In the genomic region with DNA sequence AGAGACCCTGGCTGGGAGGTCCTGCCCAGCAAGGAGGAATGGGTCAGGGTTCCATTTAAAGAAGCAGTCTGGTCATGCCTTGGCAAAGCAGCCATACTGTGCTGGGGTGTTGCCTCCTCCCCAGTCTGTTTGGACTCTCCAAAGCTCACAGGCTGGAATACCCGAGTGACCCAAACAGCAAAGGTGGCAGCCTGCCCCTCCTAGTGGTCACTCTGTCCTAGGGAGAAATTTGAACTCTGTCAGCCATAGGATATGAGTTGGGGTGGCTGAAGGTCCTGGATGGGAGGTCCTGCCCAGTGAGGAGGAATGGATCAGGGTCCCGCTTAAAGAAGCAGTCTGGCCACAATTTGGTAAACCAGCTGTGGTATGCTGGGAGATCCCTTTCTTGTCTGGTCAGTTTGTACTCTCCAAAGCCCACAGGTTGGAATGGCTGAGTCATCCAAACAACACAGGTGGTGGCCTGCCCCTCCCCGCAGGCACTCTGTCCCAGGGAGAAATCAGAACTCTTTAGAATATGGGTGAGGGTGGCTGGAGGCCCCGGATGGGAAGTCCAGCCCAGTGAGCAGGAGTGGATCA, we compare ENCODE assay signal across 18 cellular contexts. TPM values are rescaled to one million over a fixed set of nuclear protein-coding genes. Genes with fewer than 3 reads are reported as not detected.
DNase-seq lines count a peak whose midpoint lies in the region; ATAC-seq and TF ChIP-seq lines count a peak whose summit lies in the region.
"Had no signal": no experiment of that assay in that cellular context is flagged by ENCODE, and none has a peak within 500 bp of the region (broad histone marks: within the 10 kb centered on the region; RNA-seq: fewer than 3 reads in every experiment).

No MANE protein-coding gene starts in this region.

- peak overlapping the region; percentile 54 for H3K4me3 ChIP-seq in PC-3 (ENCODE audit: low read length)
- H3K4me3 ChIP-seq in endodermal cell (ENCODE audit: low read length) = no peak overlapping the region
- H3K4me3 ChIP-seq: sigmoid colon, uterus had no signal

- no peaks in the 10 kb centered on the region for H3K79me2 ChIP-seq in PC-3 (ENCODE audit: low read length)

- H3K4me2 ChIP-seq in PC-3 (ENCODE audit: low read length) = peak overlapping the region; percentile 76

- H3K9ac ChIP-seq in PC-3 (ENCODE audit: low read length) (peak overlapping the region; percentile 51), endodermal cell (ENCODE audit: extremely low read depth, low read length, poor library complexity, severe bottlenecking) (no peak overlapping the region)

- no peaks in the 10 kb centered on the region for H3K9me2 ChIP-seq in PC-3 (replicated peaks; ENCODE audit: low read length)

- H3K36me3 ChIP-seq in PC-3 (ENCODE audit: low read depth, low read length) (no peaks in the 10 kb centered on the region), endodermal cell (ENCODE audit: control insufficient read depth, insufficient read depth, low read length) (no peaks in the 10 kb centered on the region)
- H3K36me3 ChIP-seq: sigmoid colon, uterus had no signal

- ATAC-seq in PC-3 (peak; percentile 93), omental fat pad (ENCODE audit: low FRiP score) (no peak)
- no peak for ATAC-seq in activated CD8-positive, alpha-beta T cell treated with anti-CD3 and anti-CD28 coated beads for 36 hours
- ATAC-seq: activated CD4-positive, alpha-beta T cell treated with anti-CD3 and anti-CD28 coated beads for 36 hours; Right ventricle myocardium inferior; stimulated activated memory B cell treated with anti-CD40 and anti-IgM and Interleukin-4, amounts not matched to agents 10 μg/mL and 1 μg/mL and 100 μg/mL, for 72 hours; T-helper 17 cell had no signal

- H3K27ac Mint-ChIP-seq in endodermal cell = peak overlapping the region; percentile 87
- no peak overlapping the region for H3K27ac Mint-ChIP-seq in activated CD8-positive, alpha-beta T cell treated with anti-CD3 and anti-CD28 coated beads for 36 hours
- H3K27ac Mint-ChIP-seq: activated CD4-positive, alpha-beta T cell treated with anti-CD3 and anti-CD28 coated beads for 36 hours; activated T-cell treated with anti-CD3 and anti-CD28 coated beads, Interleukin-2, amount 50 U/mL, for 24 hours; stimulated activated memory B cell treated with anti-CD40 and anti-IgM and Interleukin-4, amounts not matched to agents 10 μg/mL and 1 μg/mL and 100 μg/mL, for 72 hours; T-helper 17 cell had no signal

- H3K27ac ChIP-seq in PC-3 (ENCODE audit: low read length) (peak overlapping the region; percentile 94), endodermal cell (ENCODE audit: low read depth, low read length) (no peak overlapping the region)
- H3K27ac ChIP-seq: sigmoid colon, uterus had no signal

- H3K4me1 ChIP-seq in PC-3 (ENCODE audit: insufficient read depth, low read length) (peaks cover 34% of the 10 kb centered on the region), endodermal cell (ENCODE audit: control insufficient read depth, insufficient read depth, low read length) (peaks cover 10% of the 10 kb centered on the region)
- H3K4me1 ChIP-seq: sigmoid colon, uterus had no signal

- H3K27me3 ChIP-seq in PC-3 (ENCODE audit: low read length) (no peaks in the 10 kb centered on the region), endodermal cell (ENCODE audit: control insufficient read depth, insufficient read depth, low read length, poor library complexity, severe bottlenecking) (no peaks in the 10 kb centered on the region)
- H3K27me3 ChIP-seq: sigmoid colon, uterus had no signal

- H4K20me1 ChIP-seq in PC-3 (ENCODE audit: low read length) = no peaks in the 10 kb centered on the region

- H3K9me3 Mint-ChIP-seq in endodermal cell = peaks cover 16% of the 10 kb centered on the region
- no peaks in the 10 kb centered on the region for H3K9me3 Mint-ChIP-seq in activated CD8-positive, alpha-beta T cell treated with anti-CD3 and anti-CD28 coated beads for 36 hours

- DNase-seq in ELR (ENCODE audit: low read depth) = peak; percentile 29
- peak; percentile 92 for DNase-seq in PC-3
- peak; percentile 82 for DNase-seq in endodermal cell
- DNase-seq in myocyte (ENCODE audit: low read depth) = peak; percentile 67
- no peak for DNase-seq in omental fat pad (ENCODE audit: low spot score)
- DNase-seq in activated CD8-positive, alpha-beta T cell treated with anti-CD3 and anti-CD28 coated beads for 36 hours = no peak
- no peak for DNase-seq in NCI-H69 (lab: John Stamatoyannopoulos, UW)
- DNase-seq in iPS-NIHi11 (ENCODE audit: low spot score) = no peak
- DNase-seq: activated CD4-positive, alpha-beta T cell treated with anti-CD3 and anti-CD28 coated beads for 36 hours; activated T-cell treated with anti-CD3 and anti-CD28 coated beads, Interleukin-2, amount 50 U/mL, for 24 hours; NCI-H2081 treated with DMSO at 0.1 percent for 48 hours; sigmoid colon; T-helper 17 cell; uterus had no signal

- intact Hi-C loops in PC-3 (cut with micrococcal nuclease) = no loop called here
- intact Hi-C loops in activated CD8-positive, alpha-beta T cell treated with anti-CD3 and anti-CD28 coated beads for 36 hours (cut with micrococcal nuclease) = no loop called here

- H3K4me1 Mint-ChIP-seq in endodermal cell = peaks cover 14% of the 10 kb centered on the region
- H3K4me1 Mint-ChIP-seq in activated CD8-positive, alpha-beta T cell treated with anti-CD3 and anti-CD28 coated beads for 36 hours (ENCODE audit: low read depth) = no peaks in the 10 kb centered on the region
- H3K4me1 Mint-ChIP-seq: activated CD4-positive, alpha-beta T cell treated with anti-CD3 and anti-CD28 coated beads for 36 hours; neural crest cell; T-helper 17 cell had no signal

- H3K4me3 Mint-ChIP-seq in endodermal cell = no peak overlapping the region
- H3K4me3 Mint-ChIP-seq in activated CD8-positive, alpha-beta T cell treated with anti-CD3 and anti-CD28 coated beads for 36 hours = no peak overlapping the region
- H3K4me3 Mint-ChIP-seq: activated CD4-positive, alpha-beta T cell treated with anti-CD3 and anti-CD28 coated beads for 36 hours; activated T-cell treated with anti-CD3 and anti-CD28 coated beads, Interleukin-2, amount 50 U/mL, for 24 hours; neural crest cell; stimulated activated memory B cell treated with anti-CD40 and anti-IgM and Interleukin-4, amounts not matched to agents 10 μg/mL and 1 μg/mL and 100 μg/mL, for 72 hours; T-helper 17 cell had no signal

- no peaks in the 10 kb centered on the region for H3K36me3 Mint-ChIP-seq in endodermal cell (ENCODE audit: low read depth)
- H3K36me3 Mint-ChIP-seq in activated CD8-positive, alpha-beta T cell treated with anti-CD3 and anti-CD28 coated beads for 36 hours (ENCODE audit: low read depth) = no peaks in the 10 kb centered on the region
- H3K36me3 Mint-ChIP-seq: stimulated activated memory B cell treated with anti-CD40 and anti-IgM and Interleukin-4, amounts not matched to agents 10 μg/mL and 1 μg/mL and 100 μg/mL, for 72 hours had no signal

- H2AFZ ChIP-seq in PC-3 (ENCODE audit: low read length) = peak overlapping the region; percentile 60

- WGBS in endodermal cell (ENCODE audit: insufficient coverage in 1 of 2, insufficient read length in 1 of 2), 2 experiments = 82 to 87% methylated on average over 2 to 4 of the region's 4 CpGs

- no TSS peak for BruUV-seq in PC-3 (replicated peaks; lab: Mats Ljungman, UMichigan)

- H3K27me3 Mint-ChIP-seq in endodermal cell (ENCODE audit: insufficient read depth) = no peaks in the 10 kb centered on the region
- H3K27me3 Mint-ChIP-seq in activated CD8-positive, alpha-beta T cell treated with anti-CD3 and anti-CD28 coated beads for 36 hours = peaks cover 5% of the 10 kb centered on the region
- H3K27me3 Mint-ChIP-seq: activated T-cell treated with anti-CD3 and anti-CD28 coated beads, Interleukin-2, amount 50 U/mL, for 24 hours; stimulated activated memory B cell treated with anti-CD40 and anti-IgM and Interleukin-4, amounts not matched to agents 10 μg/mL and 1 μg/mL and 100 μg/mL, for 72 hours; T-helper 17 cell had no signal

- no peaks in the 10 kb centered on the region for H3F3A ChIP-seq in PC-3 (ENCODE audit: low read length, unreplicated experiment)

- CTCF ChIA-PET in PC-3 (lab: Charles Lee) = no interaction called here
- CTCF ChIA-PET in activated CD8-positive, alpha-beta T cell treated with anti-CD3 and anti-CD28 coated beads for 36 hours (lab: Charles Lee) = no interaction called here

- H3K9me3 ChIP-seq in PC-3 (ENCODE audit: low read length) (no peaks in the 10 kb centered on the region), endodermal cell (ENCODE audit: control insufficient read depth, low read length) (no peaks in the 10 kb centered on the region)
- H3K9me3 ChIP-seq: uterus had no signal

- TF ChIP-seq CTCF in PC-3 (conservative IDR thresholded peaks at IDR 0.05; ENCODE audit: low read depth, low read length) (peak; percentile 40; the same call in 1 of the 2 replicates), endodermal cell (conservative IDR thresholded peaks at IDR 0.05) (peak; percentile 65), omental fat pad (IDR thresholded peaks at IDR 0.05) (no peak)
- no peak for TF ChIP-seq CTCF in activated CD8-positive, alpha-beta T cell treated with anti-CD3 and anti-CD28 coated beads for 36 hours (IDR thresholded peaks at IDR 0.05)

- POLR2A ChIA-PET in PC-3 (lab: Charles Lee; ENCODE audit: unreplicated experiment) = no interaction called here
- POLR2A ChIA-PET in activated CD8-positive, alpha-beta T cell treated with anti-CD3 and anti-CD28 coated beads for 36 hours (lab: Charles Lee) = no interaction called here

RNA-seq across cellular contexts. Expression of gene CCR1, which starts 45.0 kb away (rescaled TPM):
- total RNA-seq in PC-3 (2014; rRNA removed) (0.15 TPM in 1 of 2 replicates, not detected in the other), endodermal cell (under 1 TPM in 1 of 2 donors, not detected in 1; 0.11 TPM), myocyte (0.53 and 0.57 TPM in 2 replicates), omental fat pad (10 to 100 TPM; 12.9 to 88.6 (median 25.1) TPM)
- 0.07 TPM for polyA plus RNA-seq in endodermal cell (2013, experiment 1 of 2)
- polyA plus RNA-seq in endodermal cell (2013, experiment 2 of 2) = 0.17 TPM
- polyA plus RNA-seq in myocyte (2012) = 0.05 TPM
- 1 to 10 TPM in 1 of 2 experiments, under 1 TPM in 1; 0.67 to 1.1 TPM for total RNA-seq in activated CD8-positive, alpha-beta T cell treated with anti-CD3 and anti-CD28 coated beads for 36 hours
- total RNA-seq: lung microvascular endothelial cell had no signal

Comparison
In these comparisons a context has a peak if more than half of its experiments do, and no peak if none do; other contexts are left out.
1. DNase-seq: peak in ELR (single experiment), PC-3 (single experiment), endodermal cell (single experiment) and myocyte (single experiment); none in omental fat pad (single experiment), activated CD8-positive, alpha-beta T cell treated with anti-CD3 and anti-CD28 coated beads for 36 hours (single experiment), NCI-H69 (single experiment) and iPS-NIHi11 (single experiment).
2. CTCF ChIP-seq: peak in PC-3 (single experiment) and endodermal cell (single experiment); none in omental fat pad (0 of 3) and activated CD8-positive, alpha-beta T cell treated with anti-CD3 and anti-CD28 coated beads for 36 hours (single experiment).